ENCODE assay signal across 17 cellular contexts in the genomic region with DNA sequence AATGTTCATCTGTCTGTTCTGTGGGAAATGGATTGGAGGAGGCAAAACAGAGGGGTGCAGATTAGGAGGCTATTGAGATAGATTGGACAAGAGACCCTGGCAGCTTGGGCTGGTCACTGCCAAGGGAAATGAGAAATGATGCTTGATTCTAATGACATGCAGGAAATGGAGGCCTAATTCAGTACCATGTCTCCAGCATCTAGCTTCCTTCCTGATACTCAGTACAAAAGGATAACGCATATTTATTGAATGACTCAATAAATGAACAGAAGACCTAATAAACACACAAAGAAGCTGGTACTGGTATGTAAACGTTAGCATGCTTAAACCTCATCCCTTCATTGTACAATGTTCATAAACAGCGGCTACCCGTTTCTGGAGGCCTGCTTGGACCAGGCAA.
DNase-seq lines count a peak whose midpoint lies in the region; ATAC-seq, FAIRE-seq and TF ChIP-seq lines count a peak whose summit lies in the region.
"Had no signal": no experiment of that assay in that cellular context is flagged by ENCODE, and none has a peak within 500 bp of the region (broad histone marks: within the 10 kb centered on the region; RNA-seq: fewer than 3 reads in every experiment).

No MANE protein-coding gene starts in this region.

- CTCF ChIA-PET in endothelial cell of umbilical vein (lab: Charles Lee) = interaction anchor here (0.8 to 6.0 kb wide), 13 partner anchors 9 to 281 kb away, joined by 3 to 85 read pairs (median 4); no protein-coding TSS in a partner anchor

- dilution Hi-C loops in endothelial cell of umbilical vein (cut with MboI; ENCODE audit: extremely low pct_ligation_motif_present, low sequenced_read_pairs) = no loop called here

- WGBS in right lobe of liver (ENCODE audit: insufficient coverage, low coverage, low lambda C conversion rate, missing lambda C conversion rate) = 51% methylated on average over 4 of the region's 4 CpGs

- peak overlapping the region; percentile 25 for H3K27ac Mint-ChIP-seq in memory B cell
- H3K27ac Mint-ChIP-seq: CD4-positive, alpha-beta T cell; GM23338 had no signal

- ATAC-seq in memory B cell (ENCODE audit: low read depth) (no peak), right lobe of liver (no peak)
- ATAC-seq: GM23338 had no signal

- peak overlapping the region; percentile 51 for H3K9ac ChIP-seq in endothelial cell of umbilical vein (replicated peaks; ENCODE audit: extremely low read depth, insufficient read depth, low read length)

- intact Hi-C loops in endothelial cell of umbilical vein (cut with micrococcal nuclease) = loop anchor here (1.0 to 5.0 kb wide), 6 partner anchors 36 to 332 kb away; no protein-coding TSS in a partner anchor
- intact Hi-C loops in right lobe of liver (cut with DNase I) = no loop called here

- H3K4me1 Mint-ChIP-seq in memory B cell = peaks cover 17% of the 10 kb centered on the region

- H3K36me3 ChIP-seq in endothelial cell of umbilical vein (ENCODE audit: control insufficient read depth in 2 of 2, extremely low read depth in 1 of 2, insufficient read depth in 2 of 2, low read length in 2 of 2) (no peaks in the 10 kb centered on the region), right lobe of liver (no peaks in the 10 kb centered on the region)

- H3K4me3 ChIP-seq in endothelial cell of umbilical vein (replicated peaks in 1 of 3; ENCODE audit: insufficient read depth in 1 of 3, low read depth in 1 of 3, low read length in 3 of 3) = no peak overlapping the region
- H3K4me3 ChIP-seq in right lobe of liver = no peak overlapping the region
- H3K4me3 ChIP-seq: GM23338 had no signal

- H4K20me1 ChIP-seq in endothelial cell of umbilical vein (replicated peaks; ENCODE audit: control insufficient read depth, extremely low read depth, insufficient read depth, low read length) = no peaks in the 10 kb centered on the region

- H2AFZ ChIP-seq in endothelial cell of umbilical vein (ENCODE audit: low read depth, low read length) = no peak overlapping the region
- H2AFZ ChIP-seq: GM23338 had no signal

- H3K27ac ChIP-seq in endothelial cell of umbilical vein (ENCODE audit: insufficient read depth, low read depth, low read length) = peak overlapping the region; percentile 92
- no peak overlapping the region for H3K27ac ChIP-seq in right lobe of liver
- H3K27ac ChIP-seq: C4-2B had no signal

- TF ChIP-seq POLR2A in endothelial cell of umbilical vein (IDR thresholded peaks at IDR 0.05; ENCODE audit: low read depth, low read length) (peak; percentile 63), right lobe of liver (IDR thresholded peaks at IDR 0.05) (no peak)

- no peaks in the 10 kb centered on the region for H3K27me3 Mint-ChIP-seq in memory B cell

- H3K27me3 ChIP-seq in endothelial cell of umbilical vein (ENCODE audit: control insufficient read depth in 2 of 2, insufficient read depth in 2 of 2, low read length in 2 of 2) (no peaks in the 10 kb centered on the region), right lobe of liver (no peaks in the 10 kb centered on the region)

- H3K79me2 ChIP-seq in endothelial cell of umbilical vein (ENCODE audit: control insufficient read depth, insufficient read depth, low read length) = no peaks in the 10 kb centered on the region

- in situ Hi-C loops in ACHN (cut with HindIII; ENCODE audit: low pct_ligation_motif_present, low pct_unique_long_range_greater_than_20kb, low sequenced_read_pairs) = no loop called here

- peak; percentile 97 for FAIRE-seq in endothelial cell of umbilical vein (lab: Jason Lieb, UNC)
- FAIRE-seq: A204.1, GM12892, GM18507, H54 had no signal

- peaks cover 2% of the 10 kb centered on the region for H3K9me3 Mint-ChIP-seq in memory B cell
- H3K9me3 Mint-ChIP-seq: CD4-positive, alpha-beta T cell had no signal

- H3K4me1 ChIP-seq in endothelial cell of umbilical vein (ENCODE audit: control insufficient read depth, extremely low read depth, insufficient read depth, low read length) = peaks cover 25% of the 10 kb centered on the region
- H3K4me1 ChIP-seq in right lobe of liver = no peaks in the 10 kb centered on the region

- peak overlapping the region; percentile 26 for H3K4me2 ChIP-seq in endothelial cell of umbilical vein (ENCODE audit: insufficient read depth, low read length)
- H3K4me2 ChIP-seq: GM23338 had no signal

- POLR2A ChIA-PET in endothelial cell of umbilical vein (lab: Charles Lee) = no interaction called here

- DNase-seq in dermis blood vessel endothelial cell = peak; percentile 70
- peak; percentile 69 for DNase-seq in endothelial cell of umbilical vein (ENCODE audit: low read depth, low spot score)
- DNase-seq in memory B cell (ENCODE audit: low spot score in 2 of 2) = no peak
- DNase-seq in right lobe of liver = no peak
- no peak for DNase-seq in stimulated activated CD8-positive, alpha-beta memory T cell treated with anti-CD3 and anti-CD28 coated beads, Interleukin-4, amount 100 ng/mL, for 48 hours
- DNase-seq in ACHN = no peak
- DNase-seq: AML-193; CD4-positive, alpha-beta T cell; DMS79; GDM1; HCEC 1CT had no signal

- H3K9me1 ChIP-seq in endothelial cell of umbilical vein (replicated peaks; ENCODE audit: control insufficient read depth, extremely low read depth, insufficient read depth, low read length) = no peaks in the 10 kb centered on the region

- no TSS peak for BruUV-seq in endothelial cell of umbilical vein (replicated peaks; lab: Mats Ljungman, UMichigan)

- H3K9me3 ChIP-seq in endothelial cell of umbilical vein (replicated peaks; ENCODE audit: control insufficient read depth, insufficient read depth, low read length) (no peaks in the 10 kb centered on the region), right lobe of liver (no peaks in the 10 kb centered on the region)

- H3K4me3 Mint-ChIP-seq in memory B cell = no peak overlapping the region
- H3K4me3 Mint-ChIP-seq: CD4-positive, alpha-beta T cell; GM23338 had no signal

- TF ChIP-seq CTCF in endothelial cell of umbilical vein (IDR thresholded peaks at IDR 0.05; ENCODE audit: extremely low read depth in 1 of 2, insufficient read depth in 1 of 2, low read depth in 1 of 2, low read length in 2 of 2) (no peak), right lobe of liver (IDR thresholded peaks at IDR 0.05) (no peak)

- H3K36me3 Mint-ChIP-seq in memory B cell = no peaks in the 10 kb centered on the region

TF ChIP-seq in endothelial cell of umbilical vein, 7 proteins besides CTCF, POLR2A, EP300 and RAD21:
- TF ChIP-seq, protein P1, sequence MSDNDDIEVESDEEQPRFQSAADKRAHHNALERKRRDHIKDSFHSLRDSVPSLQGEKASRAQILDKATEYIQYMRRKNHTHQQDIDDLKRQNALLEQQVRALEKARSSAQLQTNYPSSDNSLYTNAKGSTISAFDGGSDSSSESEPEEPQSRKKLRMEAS (IDR thresholded peaks at IDR 0.05; ENCODE audit: insufficient read depth, insufficient read length) = no peak
- no peak for TF ChIP-seq MYC (IDR thresholded peaks at IDR 0.05; ENCODE audit: low read depth, low read length)
- TF ChIP-seq POLR2AphosphoS5 (IDR thresholded peaks at IDR 0.05; ENCODE audit: insufficient read depth, low read depth, low read length) = peak; percentile 90
- TF ChIP-seq FOS (IDR thresholded peaks at IDR 0.05; ENCODE audit: borderline replicate concordance, insufficient read depth, low read length) = peak; percentile 92
- no peak for TF ChIP-seq EZH2 (IDR thresholded peaks at IDR 0.05; ENCODE audit: borderline replicate concordance, low read depth, low read length, severe bottlenecking)
- TF ChIP-seq GATA2 (IDR thresholded peaks at IDR 0.05; ENCODE audit: insufficient read depth, insufficient read length, low read depth, low read length) = peak; percentile 89
- TF ChIP-seq JUN (IDR thresholded peaks at IDR 0.05; ENCODE audit: borderline replicate concordance, insufficient read depth, insufficient read length, low read depth) = peak; percentile 88

Comparison
In these comparisons a context has a peak if more than half of its experiments do, and no peak if none do; other contexts are left out.
1. DNase-seq: peak in dermis blood vessel endothelial cell (single experiment) and endothelial cell of umbilical vein (single experiment); none in memory B cell (0 of 2), right lobe of liver (0 of 3), stimulated activated CD8-positive, alpha-beta memory T cell treated with anti-CD3 and anti-CD28 coated beads, Interleukin-4, amount 100 ng/mL, for 48 hours (single experiment) and ACHN (single experiment).